In genomic region chr11:64372802-64373597, GRCh38 we compare ENCODE assay signal across 1 cellular context.
TF ChIP-seq lines count a peak whose summit lies in the region.

No MANE protein-coding gene starts in this region.

TF ChIP-seq in SK-N-SH, 30 proteins besides CTCF, POLR2A, EP300 and RAD21 (continued from another document):
- peak; percentile 25; the same call in 1 of the 2 replicates for TF ChIP-seq PBX3 (IDR thresholded peaks at IDR 0.05)
- TF ChIP-seq, protein P1, sequence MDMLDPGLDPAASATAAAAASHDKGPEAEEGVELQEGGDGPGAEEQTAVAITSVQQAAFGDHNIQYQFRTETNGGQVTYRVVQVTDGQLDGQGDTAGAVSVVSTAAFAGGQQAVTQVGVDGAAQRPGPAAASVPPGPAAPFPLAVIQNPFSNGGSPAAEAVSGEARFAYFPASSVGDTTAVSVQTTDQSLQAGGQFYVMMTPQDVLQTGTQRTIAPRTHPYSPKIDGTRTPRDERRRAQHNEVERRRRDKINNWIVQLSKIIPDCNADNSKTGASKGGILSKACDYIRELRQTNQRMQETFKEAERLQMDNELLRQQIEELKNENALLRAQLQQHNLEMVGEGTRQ (IDR thresholded peaks at IDR 0.05; ENCODE audit: borderline replicate concordance, low read depth, low read length) = peak; percentile 84
- no peak for TF ChIP-seq TEAD4 (IDR thresholded peaks at IDR 0.05; ENCODE audit: borderline replicate concordance, insufficient read depth)
- TF ChIP-seq POLR2AphosphoS5 (IDR thresholded peaks at IDR 0.05; ENCODE audit: low read depth, low read length) = peak; percentile 88
